Comparison of ENCODE assay signal across 1 cellular context in the genomic region with DNA sequence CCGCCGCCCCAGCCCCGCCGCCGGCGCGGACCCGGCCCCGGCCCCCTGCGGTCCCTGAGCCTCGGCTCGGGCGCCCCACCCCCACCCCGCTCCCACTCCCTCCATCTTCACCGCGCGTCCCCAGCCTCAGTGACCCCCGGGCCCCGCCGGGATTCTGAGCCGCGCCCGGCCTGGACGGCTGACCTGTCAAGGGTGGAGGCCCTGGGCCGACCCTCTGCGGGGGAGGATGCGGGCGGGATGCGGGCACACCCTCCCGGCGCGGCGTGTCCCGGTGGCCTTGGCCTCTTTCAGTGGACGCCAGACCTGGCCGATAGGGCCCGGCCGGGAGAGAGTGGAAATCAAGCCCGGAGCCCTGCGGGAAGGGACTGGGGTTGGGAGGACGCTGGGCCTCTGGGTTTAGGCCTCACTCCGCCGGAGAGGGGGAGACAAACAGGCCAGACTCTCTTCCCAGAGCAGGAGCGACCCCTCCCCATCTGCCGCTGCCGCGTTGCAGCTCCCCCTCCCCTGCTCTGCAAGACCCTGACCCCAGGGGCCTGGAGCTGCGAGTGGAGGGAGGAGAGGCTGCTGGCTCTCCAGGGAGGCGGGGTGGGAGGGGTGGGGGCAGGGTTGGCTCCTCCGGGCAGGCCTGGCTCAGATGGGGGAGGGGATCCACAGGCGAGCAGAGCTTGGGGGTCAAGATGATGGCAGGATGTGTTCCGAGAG.
TF ChIP-seq lines count a peak whose summit lies in the region.

No MANE protein-coding gene starts in this region.

TF ChIP-seq in neural cell, 6 proteins besides CTCF, POLR2A, EP300 and RAD21:
- TF ChIP-seq MXI1 (conservative IDR thresholded peaks at IDR 0.05; ENCODE audit: poor library complexity, severe bottlenecking) = no peak
- TF ChIP-seq, protein P1, sequence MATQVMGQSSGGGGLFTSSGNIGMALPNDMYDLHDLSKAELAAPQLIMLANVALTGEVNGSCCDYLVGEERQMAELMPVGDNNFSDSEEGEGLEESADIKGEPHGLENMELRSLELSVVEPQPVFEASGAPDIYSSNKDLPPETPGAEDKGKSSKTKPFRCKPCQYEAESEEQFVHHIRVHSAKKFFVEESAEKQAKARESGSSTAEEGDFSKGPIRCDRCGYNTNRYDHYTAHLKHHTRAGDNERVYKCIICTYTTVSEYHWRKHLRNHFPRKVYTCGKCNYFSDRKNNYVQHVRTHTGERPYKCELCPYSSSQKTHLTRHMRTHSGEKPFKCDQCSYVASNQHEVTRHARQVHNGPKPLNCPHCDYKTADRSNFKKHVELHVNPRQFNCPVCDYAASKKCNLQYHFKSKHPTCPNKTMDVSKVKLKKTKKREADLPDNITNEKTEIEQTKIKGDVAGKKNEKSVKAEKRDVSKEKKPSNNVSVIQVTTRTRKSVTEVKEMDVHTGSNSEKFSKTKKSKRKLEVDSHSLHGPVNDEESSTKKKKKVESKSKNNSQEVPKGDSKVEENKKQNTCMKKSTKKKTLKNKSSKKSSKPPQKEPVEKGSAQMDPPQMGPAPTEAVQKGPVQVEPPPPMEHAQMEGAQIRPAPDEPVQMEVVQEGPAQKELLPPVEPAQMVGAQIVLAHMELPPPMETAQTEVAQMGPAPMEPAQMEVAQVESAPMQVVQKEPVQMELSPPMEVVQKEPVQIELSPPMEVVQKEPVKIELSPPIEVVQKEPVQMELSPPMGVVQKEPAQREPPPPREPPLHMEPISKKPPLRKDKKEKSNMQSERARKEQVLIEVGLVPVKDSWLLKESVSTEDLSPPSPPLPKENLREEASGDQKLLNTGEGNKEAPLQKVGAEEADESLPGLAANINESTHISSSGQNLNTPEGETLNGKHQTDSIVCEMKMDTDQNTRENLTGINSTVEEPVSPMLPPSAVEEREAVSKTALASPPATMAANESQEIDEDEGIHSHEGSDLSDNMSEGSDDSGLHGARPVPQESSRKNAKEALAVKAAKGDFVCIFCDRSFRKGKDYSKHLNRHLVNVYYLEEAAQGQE (IDR thresholded peaks at IDR 0.05; ENCODE audit: borderline replicate concordance) = no peak
- TF ChIP-seq EZH2 (IDR thresholded peaks at IDR 0.05; ENCODE audit: borderline replicate concordance, insufficient read depth, low read length, poor library complexity, severe bottlenecking) = no peak
- TF ChIP-seq TAF1 (IDR thresholded peaks at IDR 0.05; ENCODE audit: low read depth) = no peak
- no peak for TF ChIP-seq SMC3 (conservative IDR thresholded peaks at IDR 0.05; ENCODE audit: poor library complexity)
- no peak for TF ChIP-seq POLR2AphosphoS5 (IDR thresholded peaks at IDR 0.05)
